ENCODE assay signal across 11 cellular contexts in the genomic region with DNA sequence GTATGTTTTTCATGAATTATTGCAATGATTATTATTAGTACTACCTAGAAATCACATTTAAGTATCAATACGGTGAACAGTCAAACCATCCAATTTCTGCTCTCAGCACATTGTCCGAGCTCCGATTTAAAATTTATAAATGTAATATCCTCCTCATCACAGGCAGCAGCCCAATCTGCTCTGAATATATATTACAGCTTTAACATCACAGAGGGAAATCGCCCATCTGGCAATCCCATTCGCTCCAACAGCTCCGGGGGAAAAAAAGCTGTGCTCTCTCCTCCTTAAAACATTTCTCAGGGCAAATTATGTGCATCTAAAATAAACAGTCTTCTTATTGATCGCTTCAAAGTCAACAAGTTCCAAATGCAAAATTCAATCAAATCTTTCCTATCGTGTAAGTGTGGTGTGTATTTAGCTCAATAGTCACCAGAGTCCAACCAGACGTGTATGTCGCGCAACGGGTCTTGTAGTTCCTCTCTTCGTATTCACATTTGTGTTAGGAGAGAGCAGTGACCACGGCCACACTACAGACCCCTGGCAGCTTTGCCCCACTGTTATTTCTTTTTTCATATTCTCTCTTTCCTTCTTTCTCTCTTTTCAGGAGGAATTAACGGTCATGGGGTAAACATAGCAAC. TPM values are rescaled to one million over a fixed set of nuclear protein-coding genes. Genes with fewer than 3 reads are reported as not detected.
A peak's percentile ranks its signal among the peaks of the same experiment; 100 is the strongest.
DNase-seq lines count a peak whose midpoint lies in the region; ATAC-seq, FAIRE-seq and TF ChIP-seq lines count a peak whose summit lies in the region.
"Had no signal": no experiment of that assay in that cellular context is flagged by ENCODE, and none has a peak within 500 bp of the region (broad histone marks: within the 10 kb centered on the region; RNA-seq: fewer than 3 reads in every experiment).

No MANE protein-coding gene starts in this region.

- FAIRE-seq in G401.6 (lab: Jason Lieb, UNC): peak; percentile 27
- FAIRE-seq: endothelial cell of umbilical vein had no signal

- CTCF ChIA-PET in HEK293T (lab: Yijun Ruan, JAX): interaction anchor here (0.6 kb wide), 1 partner anchor 1002 kb away, joined by 3 read pairs; no protein-coding TSS in a partner anchor

- POLR2A ChIA-PET in HEK293T (lab: Yijun Ruan, JAX): interaction anchor here (0.8 kb wide), 1 partner anchor 15 kb away, joined by 3 read pairs; no protein-coding TSS in a partner anchor

- no peak for TF ChIP-seq CTCF in foreskin keratinocyte (conservative IDR thresholded peaks at IDR 0.05)

- DNase-seq in head of caudate nucleus (peak in 29 of 42 donors; percentile 4 to 76 (median 46)), pons (ENCODE audit: low spot score) (peak; percentile 61), HEK293T (ENCODE audit: extremely low spot score) (no peak), NCI-H1436 (lab: John Stamatoyannopoulos, UW) (no peak), foreskin keratinocyte (no peak)
- DNase-seq: MV-4-11; stimulated activated CD4-positive, alpha-beta T cell treated with anti-CD3 and anti-CD28 coated beads, Interleukin-1b, Interleukin-23, amount 100 ng/mL, for 48 hours had no signal

- intact Hi-C loops in head of caudate nucleus (cut with DNase I): no loop called here

- H3K4me1 ChIP-seq in foreskin keratinocyte: no peaks in the 10 kb centered on the region

- H3K27ac ChIP-seq in foreskin keratinocyte: no peak overlapping the region

- ATAC-seq in SK-N-SH treated with all-trans-retinoic acid at 6 μM for 48 hours (peak; percentile 10; the same call in 1 of the 3 replicates), HG03520 (IDR thresholded peaks at IDR 0.05; ENCODE audit: unreplicated experiment) (no peak), foreskin keratinocyte (no peak)

- H3K27me3 ChIP-seq in foreskin keratinocyte: no peaks in the 10 kb centered on the region

TF ChIP-seq in SK-N-SH treated with all-trans-retinoic acid at 6 μM for 48 hours, 23 proteins besides CTCF, POLR2A, EP300 and RAD21 (continues in another document):
- TF ChIP-seq OSR1 (CRISPR knock-in tag; IDR thresholded peaks at IDR 0.05) (no peak), TOX (CRISPR knock-in tag; IDR thresholded peaks at IDR 0.05; ENCODE audit: borderline replicate concordance) (no peak), SNAI2 (CRISPR knock-in tag; IDR thresholded peaks at IDR 0.05) (no peak), BACH2 (CRISPR knock-in tag; IDR thresholded peaks at IDR 0.05; ENCODE audit: borderline replicate concordance) (no peak), ZFP30 (CRISPR knock-in tag; IDR thresholded peaks at IDR 0.05) (no peak), ZC3H10 (CRISPR knock-in tag; IDR thresholded peaks at IDR 0.05) (no peak), GLIS3 (CRISPR knock-in tag; IDR thresholded peaks at IDR 0.05) (no peak), TCF4 (CRISPR knock-in tag; IDR thresholded peaks at IDR 0.05; ENCODE audit: borderline replicate concordance) (no peak), ESRRG (CRISPR knock-in tag; IDR thresholded peaks at IDR 0.05) (no peak), PPARA (CRISPR knock-in tag; IDR thresholded peaks at IDR 0.05; ENCODE audit: borderline replicate concordance) (no peak)
- TF ChIP-seq, protein P1, sequence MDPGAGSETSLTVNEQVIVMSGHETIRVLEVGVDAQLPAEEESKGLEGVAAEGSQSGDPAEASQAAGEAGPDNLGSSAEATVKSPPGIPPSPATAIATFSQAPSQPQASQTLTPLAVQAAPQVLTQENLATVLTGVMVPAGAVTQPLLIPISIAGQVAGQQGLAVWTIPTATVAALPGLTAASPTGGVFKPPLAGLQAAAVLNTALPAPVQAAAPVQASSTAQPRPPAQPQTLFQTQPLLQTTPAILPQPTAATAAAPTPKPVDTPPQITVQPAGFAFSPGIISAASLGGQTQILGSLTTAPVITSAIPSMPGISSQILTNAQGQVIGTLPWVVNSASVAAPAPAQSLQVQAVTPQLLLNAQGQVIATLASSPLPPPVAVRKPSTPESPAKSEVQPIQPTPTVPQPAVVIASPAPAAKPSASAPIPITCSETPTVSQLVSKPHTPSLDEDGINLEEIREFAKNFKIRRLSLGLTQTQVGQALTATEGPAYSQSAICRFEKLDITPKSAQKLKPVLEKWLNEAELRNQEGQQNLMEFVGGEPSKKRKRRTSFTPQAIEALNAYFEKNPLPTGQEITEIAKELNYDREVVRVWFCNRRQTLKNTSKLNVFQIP (CRISPR knock-in tag; IDR thresholded peaks at IDR 0.05; ENCODE audit: borderline replicate concordance, low read depth): no peak
- TF ChIP-seq, protein P2, sequence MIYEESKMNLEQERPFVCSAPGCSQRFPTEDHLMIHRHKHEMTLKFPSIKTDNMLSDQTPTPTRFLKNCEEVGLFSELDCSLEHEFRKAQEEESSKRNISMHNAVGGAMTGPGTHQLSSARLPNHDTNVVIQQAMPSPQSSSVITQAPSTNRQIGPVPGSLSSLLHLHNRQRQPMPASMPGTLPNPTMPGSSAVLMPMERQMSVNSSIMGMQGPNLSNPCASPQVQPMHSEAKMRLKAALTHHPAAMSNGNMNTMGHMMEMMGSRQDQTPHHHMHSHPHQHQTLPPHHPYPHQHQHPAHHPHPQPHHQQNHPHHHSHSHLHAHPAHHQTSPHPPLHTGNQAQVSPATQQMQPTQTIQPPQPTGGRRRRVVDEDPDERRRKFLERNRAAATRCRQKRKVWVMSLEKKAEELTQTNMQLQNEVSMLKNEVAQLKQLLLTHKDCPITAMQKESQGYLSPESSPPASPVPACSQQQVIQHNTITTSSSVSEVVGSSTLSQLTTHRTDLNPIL (CRISPR knock-in tag; IDR thresholded peaks at IDR 0.05; ENCODE audit: low read depth): no peak

TF ChIP-seq in HEK293T, 16 proteins besides CTCF, POLR2A, EP300 and RAD21:
- TF ChIP-seq SUZ12 (IDR thresholded peaks at IDR 0.05) (no peak), ZNF384 (IDR thresholded peaks at IDR 0.05) (no peak), FOXM1 (IDR thresholded peaks at IDR 0.05; ENCODE audit: borderline replicate concordance) (no peak), NFRKB (IDR thresholded peaks at IDR 0.05) (no peak), TARDBP (IDR thresholded peaks at IDR 0.05) (no peak), L3MBTL2 (conservative IDR thresholded peaks at IDR 0.05) (no peak), BHLHE40 (IDR thresholded peaks at IDR 0.05; ENCODE audit: borderline replicate concordance) (no peak), FOXK2 (IDR thresholded peaks at IDR 0.05) (no peak), ARNT (IDR thresholded peaks at IDR 0.05) (no peak), LEF1 (IDR thresholded peaks at IDR 0.05; ENCODE audit: borderline replicate concordance) (no peak), FOXA1 (IDR thresholded peaks at IDR 0.05) (no peak), SP1 (IDR thresholded peaks at IDR 0.05) (no peak), ELF4 (IDR thresholded peaks at IDR 0.05) (no peak), HDGF (IDR thresholded peaks at IDR 0.05; ENCODE audit: borderline replicate concordance) (no peak), CTBP1 (IDR thresholded peaks at IDR 0.05; ENCODE audit: borderline replicate concordance) (no peak)

RNA-seq across cellular contexts. Expression of a gene that starts 2.4 kb away (rescaled TPM):
- 3.3 and 4.4 TPM in 2 replicates for total RNA-seq in foreskin keratinocyte
- polyA plus RNA-seq in foreskin keratinocyte: 0.57 and 0.95 TPM in 2 replicates

Comparison
In these comparisons a context has a peak if more than half of its experiments do, and no peak if none do; other contexts are left out.
1. DNase-seq: peak in head of caudate nucleus (29 of 42) and pons (single experiment); none in HEK293T (single experiment), NCI-H1436 (single experiment) and foreskin keratinocyte (0 of 2).